ENCODE assay signal across 24 cellular contexts in the genomic region with DNA sequence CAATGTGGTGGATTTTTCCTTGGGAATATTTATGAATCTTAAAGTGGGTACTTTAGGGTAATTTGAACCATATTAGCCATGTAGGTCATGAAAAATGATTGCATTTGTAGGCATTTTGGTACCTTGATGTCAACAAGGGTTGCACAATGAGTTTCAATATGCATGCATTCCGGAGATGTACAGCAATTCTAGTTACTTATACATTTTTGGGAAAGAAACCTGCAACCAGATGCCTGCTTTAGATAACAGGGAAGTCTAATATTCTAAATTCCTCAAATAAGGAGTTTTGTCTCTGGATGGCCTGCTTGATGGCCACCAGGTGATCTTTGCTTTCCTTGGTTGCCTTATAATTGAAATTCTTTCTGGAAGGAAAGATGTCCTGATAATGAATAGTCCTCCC.
"Had no signal": no experiment of that assay in that cellular context is flagged by ENCODE, and none has a peak within 500 bp of the region (broad histone marks: within the 10 kb centered on the region; RNA-seq: fewer than 3 reads in every experiment).

No MANE protein-coding gene starts in this region.

- H3K4me3 ChIP-seq: coronary artery, dorsolateral prefrontal cortex, esophagus squamous epithelium, gastrocnemius medialis, heart right ventricle, left lung, lower lobe of right lung, mucosa of descending colon had no signal

- H3K4me1 ChIP-seq: esophagus squamous epithelium, gastrocnemius medialis, left lung, lower lobe of right lung had no signal

- H3K9me3 ChIP-seq: esophagus squamous epithelium, gastrocnemius medialis, heart right ventricle, left lung, lower lobe of right lung, mucosa of descending colon had no signal

- DNase-seq: dermis blood vessel endothelial cell; dorsolateral prefrontal cortex; effector CD8-positive, alpha-beta T cell; effector memory CD8-positive, alpha-beta T cell; endodermal cell; erythroblast; esophagus squamous epithelium; foreskin fibroblast; foreskin melanocyte; gastrocnemius medialis; glutamatergic neuron; head of caudate nucleus; heart right ventricle; hippocampal formation; left cardiac atrium; left lung; left ventricle myocardium superior; lower lobe of right lung; mesendoderm; mucosa of descending colon had no signal

- H3K36me3 ChIP-seq: esophagus squamous epithelium, gastrocnemius medialis, heart right ventricle, left lung, lower lobe of right lung had no signal

- H3K4me3 Mint-ChIP-seq: effector memory CD8-positive, alpha-beta T cell; endodermal cell; mesothelial cell of epicardium had no signal

- H3K27ac Mint-ChIP-seq: effector memory CD8-positive, alpha-beta T cell; endodermal cell; mesothelial cell of epicardium had no signal

- H3K27ac ChIP-seq: coronary artery, dorsolateral prefrontal cortex, epithelial cell of prostate, esophagus squamous epithelium, gastrocnemius medialis, heart right ventricle, left lung, lower lobe of right lung had no signal

- H3K27me3 Mint-ChIP-seq: effector memory CD8-positive, alpha-beta T cell had no signal

- ATAC-seq: effector memory CD8-positive, alpha-beta T cell; esophagus mucosa; gastrocnemius medialis; heart right ventricle; left cardiac atrium; left lung; left ventricle myocardium superior; lower lobe of right lung had no signal

- H3K27me3 ChIP-seq: dorsolateral prefrontal cortex, esophagus squamous epithelium, gastrocnemius medialis, heart right ventricle, left lung had no signal

- H3K36me3 Mint-ChIP-seq: mesothelial cell of epicardium had no signal
